8 cellular contexts compared by ENCODE assay signal in the genomic region with DNA sequence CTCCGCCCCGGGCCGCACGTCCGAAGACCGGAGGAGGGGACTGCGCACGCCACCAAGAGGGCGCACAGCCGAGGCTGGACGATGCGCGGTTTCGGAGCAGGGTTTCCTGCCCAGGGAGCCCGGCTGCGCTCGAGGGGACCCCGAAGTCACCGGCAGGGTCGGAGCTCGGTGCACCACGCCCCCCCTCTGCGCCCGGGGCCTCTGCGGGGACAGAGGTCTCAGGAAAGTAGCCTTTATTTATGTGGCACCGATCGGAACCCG.
DNase-seq lines count a peak whose midpoint lies in the region; ATAC-seq and TF ChIP-seq lines count a peak whose summit lies in the region.

No MANE protein-coding gene starts in this region.

- H3K27ac Mint-ChIP-seq in activated naive CD8-positive, alpha-beta T cell treated with anti-CD3 and anti-CD28 coated beads, Interleukin-2, amount 50 U/mL, for 24 hours, result no peak overlapping the region

- TF ChIP-seq POLR2A in HCT116 (IDR thresholded peaks at IDR 0.05; ENCODE audit: borderline replicate concordance, extremely low read depth, insufficient read depth, insufficient read length), result no peak

- no TSS peak for BruUV-seq in HCT116 (replicated peaks; lab: Mats Ljungman, UMichigan)

- H3K4me3 ChIP-seq in GM12864 (ENCODE audit: low read depth, low read length) (peak overlapping the region; percentile 75), HCT116 (replicated peaks in 1 of 2; ENCODE audit: low read depth in 1 of 2, low read length in 2 of 2) (peak overlapping the region; percentile 56 to 62), NT2/D1 (ENCODE audit: insufficient read length, low read depth) (peak overlapping the region; percentile 71)

- H3K27ac ChIP-seq in HCT116 (ENCODE audit: low read depth, low read length), result peak overlapping the region; percentile 74

- no peaks in the 10 kb centered on the region for H3K36me3 Mint-ChIP-seq in activated naive CD8-positive, alpha-beta T cell treated with anti-CD3 and anti-CD28 coated beads, Interleukin-2, amount 50 U/mL, for 24 hours (ENCODE audit: low read depth)

- peak overlapping the region; percentile 69 for H3K4me2 ChIP-seq in HCT116 (ENCODE audit: low read length)

- ATAC-seq in HCT116, result peak; percentile 50
- ATAC-seq in activated naive CD8-positive, alpha-beta T cell treated with anti-CD3 and anti-CD28 coated beads, Interleukin-2, amount 50 U/mL, for 24 hours, result peak; percentile 5

- H3K4me1 ChIP-seq in HCT116 (ENCODE audit: control insufficient read depth in 1 of 2, insufficient read depth in 2 of 2, low read length in 2 of 2) (peaks cover 7 to 20% of the 10 kb centered on the region in 2 experiments; a peak in 3 of 4 replicates), NT2/D1 (ENCODE audit: insufficient read depth, insufficient read length) (peaks cover 2% of the 10 kb centered on the region)

- no peak for TF ChIP-seq RAD21 in HCT116 (IDR thresholded peaks at IDR 0.05; ENCODE audit: low read depth)

- peaks cover 37% of the 10 kb centered on the region for H3K79me2 ChIP-seq in HCT116 (ENCODE audit: insufficient read depth, low read length)

- H3K36me3 ChIP-seq in HCT116 (ENCODE audit: control insufficient read depth in 1 of 2, insufficient read depth in 2 of 2, low read length in 2 of 2), result no peaks in the 10 kb centered on the region
- no peaks in the 10 kb centered on the region for H3K36me3 ChIP-seq in NT2/D1 (ENCODE audit: insufficient read depth, insufficient read length, low read length)

- H3K9me3 Mint-ChIP-seq in activated naive CD8-positive, alpha-beta T cell treated with anti-CD3 and anti-CD28 coated beads, Interleukin-2, amount 50 U/mL, for 24 hours, result no peaks in the 10 kb centered on the region

- no peaks in the 10 kb centered on the region for H3K27me3 Mint-ChIP-seq in activated naive CD8-positive, alpha-beta T cell treated with anti-CD3 and anti-CD28 coated beads, Interleukin-2, amount 50 U/mL, for 24 hours

- RAD21 ChIA-PET in HCT116 (lab: Charles Lee; ENCODE audit: low non-redundant PET in 1 of 2, low total read pairs in 2 of 2, uncharacterized antibody in 2 of 2, unreplicated experiment in 2 of 2), result no interaction called here

- peak overlapping the region; percentile 78 for H2AFZ ChIP-seq in HCT116 (ENCODE audit: low read depth, low read length, poor library complexity, severe bottlenecking)

- no peaks in the 10 kb centered on the region for H3K9me2 ChIP-seq in HCT116 (ENCODE audit: insufficient read depth)

- no peaks in the 10 kb centered on the region for H3K9me3 ChIP-seq in HCT116 (ENCODE audit: control insufficient read depth in 1 of 2, insufficient read depth in 1 of 2, low read depth in 1 of 2, low read length in 2 of 2)
- H3K9me3 ChIP-seq in NT2/D1 (ENCODE audit: insufficient read depth, low read length), result no peaks in the 10 kb centered on the region

- CTCF ChIA-PET in HCT116 (lab: Charles Lee), result no interaction called here

- peak overlapping the region; percentile 94 for H3K4me3 Mint-ChIP-seq in activated naive CD8-positive, alpha-beta T cell treated with anti-CD3 and anti-CD28 coated beads, Interleukin-2, amount 50 U/mL, for 24 hours

- POLR2A ChIA-PET in HCT116 (lab: Charles Lee), result interaction anchor here (1.0 kb wide), 1 partner anchor 10 kb away, joined by 3 read pairs; no protein-coding TSS in a partner anchor

- DNase-seq in GM12864 (ENCODE audit: low read depth) (no peak), HCT116 (ENCODE audit: low read depth, low spot score) (no peak), NT2/D1 (ENCODE audit: low read depth, low spot score) (no peak), iris pigment epithelial cell (ENCODE audit: low read depth) (peak; percentile 35), Kasumi-1 (lab: John Stamatoyannopoulos, UW) (no peak), cerebellar nuclear complex (lab: John Stamatoyannopoulos, UW) (no peak)
- DNase-seq in activated naive CD8-positive, alpha-beta T cell treated with anti-CD3 and anti-CD28 coated beads, Interleukin-2, amount 50 U/mL, for 24 hours, result no peak
- peak; percentile 39 for DNase-seq in stimulated activated CD4-positive, alpha-beta T cell treated with anti-CD3 and anti-CD28 coated beads, Interleukin-4, amount 100 ng/mL, for 24 hours

- H3K4me1 Mint-ChIP-seq in activated naive CD8-positive, alpha-beta T cell treated with anti-CD3 and anti-CD28 coated beads, Interleukin-2, amount 50 U/mL, for 24 hours, result peaks cover 31% of the 10 kb centered on the region

- TF ChIP-seq CTCF in GM12864 (IDR thresholded peaks at IDR 0.05; ENCODE audit: low read depth, low read length, missing control alignments) (no peak), HCT116 (IDR thresholded peaks at IDR 0.05 in 2 of 3, conservative IDR thresholded peaks at IDR 0.05 in 1 of 3; ENCODE audit: borderline replicate concordance in 1 of 3, insufficient read depth in 1 of 3, low read depth in 2 of 3, low read length in 2 of 3) (no peak)

- intact Hi-C loops in HCT116 (cut with micrococcal nuclease), result no loop called here

- H3K27me3 ChIP-seq in HCT116 (ENCODE audit: insufficient read depth, low read length) (no peaks in the 10 kb centered on the region), NT2/D1 (ENCODE audit: insufficient read depth, insufficient read length) (peaks cover 59% of the 10 kb centered on the region)

- H3K9ac ChIP-seq in HCT116 (ENCODE audit: low read length) (peak overlapping the region; percentile 77), NT2/D1 (ENCODE audit: insufficient read length, low read depth) (peak overlapping the region; percentile 86)

- H4K20me1 ChIP-seq in HCT116 (ENCODE audit: insufficient read depth), result no peaks in the 10 kb centered on the region

TF ChIP-seq in HCT116, 20 proteins besides CTCF, POLR2A, EP300 and RAD21:
- TF ChIP-seq, protein P1, sequence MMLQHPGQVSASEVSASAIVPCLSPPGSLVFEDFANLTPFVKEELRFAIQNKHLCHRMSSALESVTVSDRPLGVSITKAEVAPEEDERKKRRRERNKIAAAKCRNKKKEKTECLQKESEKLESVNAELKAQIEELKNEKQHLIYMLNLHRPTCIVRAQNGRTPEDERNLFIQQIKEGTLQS (IDR thresholded peaks at IDR 0.05), result no peak
- no peak for TF ChIP-seq CBX3 (IDR thresholded peaks at IDR 0.05; ENCODE audit: low read depth)
- TF ChIP-seq, protein P2, sequence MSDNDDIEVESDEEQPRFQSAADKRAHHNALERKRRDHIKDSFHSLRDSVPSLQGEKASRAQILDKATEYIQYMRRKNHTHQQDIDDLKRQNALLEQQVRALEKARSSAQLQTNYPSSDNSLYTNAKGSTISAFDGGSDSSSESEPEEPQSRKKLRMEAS (IDR thresholded peaks at IDR 0.05), result no peak
TF ChIP-seq in HCT116: peak in this region for 0.

Comparison
In these comparisons a context has a peak if more than half of its experiments do, and no peak if none do; other contexts are left out.
1. DNase-seq: peak in iris pigment epithelial cell (single experiment) and stimulated activated CD4-positive, alpha-beta T cell treated with anti-CD3 and anti-CD28 coated beads, Interleukin-4, amount 100 ng/mL, for 24 hours (single experiment); none in GM12864 (single experiment), HCT116 (single experiment), NT2/D1 (single experiment), activated naive CD8-positive, alpha-beta T cell treated with anti-CD3 and anti-CD28 coated beads, Interleukin-2, amount 50 U/mL, for 24 hours (single experiment), Kasumi-1 (0 of 2) and cerebellar nuclear complex (0 of 2).
2. Peak in every context shown above with its lines, with median percentiles within 50 percentile points of each other: H3K4me3 ChIP-seq.